In the genomic region with DNA sequence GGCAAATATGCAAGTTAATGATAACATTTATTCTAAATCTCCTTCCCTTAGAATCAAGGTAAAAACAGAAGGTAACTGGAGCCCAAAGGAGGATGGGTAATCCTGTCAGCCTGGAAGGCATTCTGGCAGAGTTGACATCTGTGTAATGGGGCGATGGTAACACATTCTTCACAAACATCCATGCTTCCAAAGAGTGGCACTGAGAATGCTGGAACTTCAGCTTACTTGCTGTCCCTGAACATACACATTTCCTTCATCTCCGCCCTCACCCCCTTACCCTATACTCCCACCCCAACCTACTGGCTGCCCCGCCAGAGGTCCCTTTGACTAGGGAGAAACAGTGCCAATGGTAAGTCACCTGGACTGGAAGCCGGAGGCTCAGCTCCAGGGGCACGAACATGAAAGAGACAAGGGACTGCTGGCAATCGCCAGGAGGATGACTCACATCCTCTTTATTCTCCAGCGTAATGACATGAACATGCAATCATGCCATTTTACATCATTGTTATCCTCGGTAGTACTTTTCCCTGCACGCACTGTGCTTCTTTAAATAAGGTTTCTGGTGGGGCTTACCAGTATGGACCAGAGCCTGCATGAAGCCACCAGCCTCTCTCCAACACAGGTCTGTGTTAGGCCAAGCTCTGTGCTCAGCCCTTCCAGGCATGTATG, we compare ENCODE assay signal across 9 cellular contexts.
DNase-seq lines count a peak whose midpoint lies in the region; ATAC-seq, FAIRE-seq and TF ChIP-seq lines count a peak whose summit lies in the region.
"Had no signal": no experiment of that assay in that cellular context is flagged by ENCODE, and none has a peak within 500 bp of the region (broad histone marks: within the 10 kb centered on the region; RNA-seq: fewer than 3 reads in every experiment).

No MANE protein-coding gene starts in this region.

- H2AFZ ChIP-seq in GM23338 = 0 out of 2 replicates have a peak overlapping the region, but pooled peaks have one; percentile 45

- H3K27me3 ChIP-seq in GM23338 (ENCODE audit: insufficient read depth) (no peaks in the 10 kb centered on the region), small intestine (ENCODE audit: control insufficient read depth in 2 of 2, insufficient read depth in 2 of 2, low read length in 2 of 2) (no peaks in the 10 kb centered on the region)

- CTCF ChIA-PET in activated CD4-positive, alpha-beta memory T cell treated with anti-CD3 and anti-CD28 coated beads, Interleukin-2, amount 10 ng/mL, durations not matched to agents 7 days and 5 days (lab: Charles Lee) = no interaction called here

- no peaks in the 10 kb centered on the region; the same call in 2 of the 3 replicates for H3K36me3 Mint-ChIP-seq in GM23338 (ENCODE audit: low read depth)
- H3K36me3 Mint-ChIP-seq in natural killer cell treated with Interleukin-12 subunit alpha and Interleukin-12 subunit beta and Interleukin-15 and Interleukin-18, amount 100 ng/mL, for 72 hours = no peaks in the 10 kb centered on the region
- H3K36me3 Mint-ChIP-seq in activated CD4-positive, alpha-beta memory T cell treated with anti-CD3 and anti-CD28 coated beads, Interleukin-2, amount 10 ng/mL, durations not matched to agents 7 days and 5 days (ENCODE audit: low read depth) = no peaks in the 10 kb centered on the region

- peaks cover 4% of the 10 kb centered on the region for H3K27me3 Mint-ChIP-seq in GM23338 (ENCODE audit: insufficient read depth, low read depth, poor library complexity)
- no peaks in the 10 kb centered on the region for H3K27me3 Mint-ChIP-seq in natural killer cell treated with Interleukin-12 subunit alpha and Interleukin-12 subunit beta and Interleukin-15 and Interleukin-18, amount 100 ng/mL, for 72 hours
- no peaks in the 10 kb centered on the region for H3K27me3 Mint-ChIP-seq in activated CD4-positive, alpha-beta memory T cell treated with anti-CD3 and anti-CD28 coated beads, Interleukin-2, amount 10 ng/mL, durations not matched to agents 7 days and 5 days

- H3K4me3 ChIP-seq in GM23338 (no peak overlapping the region), choroid plexus epithelial cell (ENCODE audit: low read depth, low read length) (no peak overlapping the region), small intestine (ENCODE audit: low read depth in 1 of 2, low read length in 2 of 2) (no peak overlapping the region)

- peaks cover 19% of the 10 kb centered on the region for H3K4me1 Mint-ChIP-seq in GM23338
- H3K4me1 Mint-ChIP-seq in natural killer cell treated with Interleukin-12 subunit alpha and Interleukin-12 subunit beta and Interleukin-15 and Interleukin-18, amount 100 ng/mL, for 72 hours (ENCODE audit: low read depth in 2 of 2) = no peaks in the 10 kb centered on the region
- no peaks in the 10 kb centered on the region for H3K4me1 Mint-ChIP-seq in activated CD4-positive, alpha-beta memory T cell treated with anti-CD3 and anti-CD28 coated beads, Interleukin-2, amount 10 ng/mL, durations not matched to agents 7 days and 5 days

- H3K4me1 ChIP-seq in GM23338 (ENCODE audit: insufficient read depth) (peaks cover 19% of the 10 kb centered on the region), small intestine (ENCODE audit: control insufficient read depth in 2 of 2, insufficient read depth in 1 of 2, low read depth in 1 of 2, low read length in 1 of 2) (no peaks in the 10 kb centered on the region)

- no peaks in the 10 kb centered on the region for H3K9me2 ChIP-seq in GM23338 (ENCODE audit: insufficient read depth)

- H3K4me3 Mint-ChIP-seq in GM23338 = no peak overlapping the region
- no peak overlapping the region for H3K4me3 Mint-ChIP-seq in natural killer cell treated with Interleukin-12 subunit alpha and Interleukin-12 subunit beta and Interleukin-15 and Interleukin-18, amount 100 ng/mL, for 72 hours
- no peak overlapping the region for H3K4me3 Mint-ChIP-seq in activated CD4-positive, alpha-beta memory T cell treated with anti-CD3 and anti-CD28 coated beads, Interleukin-2, amount 10 ng/mL, durations not matched to agents 7 days and 5 days

- H3K9me3 Mint-ChIP-seq in GM23338 = no peaks in the 10 kb centered on the region
- peaks cover 2% of the 10 kb centered on the region for H3K9me3 Mint-ChIP-seq in natural killer cell treated with Interleukin-12 subunit alpha and Interleukin-12 subunit beta and Interleukin-15 and Interleukin-18, amount 100 ng/mL, for 72 hours
- H3K9me3 Mint-ChIP-seq in activated CD4-positive, alpha-beta memory T cell treated with anti-CD3 and anti-CD28 coated beads, Interleukin-2, amount 10 ng/mL, durations not matched to agents 7 days and 5 days = peaks cover 3% of the 10 kb centered on the region

- ATAC-seq in GM23338 = no peak
- ATAC-seq in natural killer cell treated with Interleukin-12 subunit alpha and Interleukin-12 subunit beta and Interleukin-15 and Interleukin-18, amount 100 ng/mL, for 72 hours = no peak
- ATAC-seq in Right ventricle myocardium inferior = no peak

- H3K36me3 ChIP-seq in GM23338 (ENCODE audit: insufficient read depth) (no peaks in the 10 kb centered on the region), small intestine (ENCODE audit: control insufficient read depth in 2 of 2, insufficient read depth in 2 of 2, low read length in 2 of 2) (no peaks in the 10 kb centered on the region)

- H4K20me1 ChIP-seq in GM23338 (replicated peaks; ENCODE audit: insufficient read depth) = no peaks in the 10 kb centered on the region

- no peak for FAIRE-seq in small intestine (lab: Jason Lieb, UNC)

- no peak for DNase-seq in GM23338 (ENCODE audit: low spot score)
- DNase-seq in NCI-H226 = peak; percentile 51
- DNase-seq in choroid plexus epithelial cell (ENCODE audit: low read depth) = peak; percentile 82
- peak; percentile 56 for DNase-seq in small intestine
- no peak for DNase-seq in natural killer cell treated with Interleukin-12 subunit alpha and Interleukin-12 subunit beta and Interleukin-15 and Interleukin-18, amount 100 ng/mL, for 72 hours (ENCODE audit: low spot score)
- DNase-seq in Right ventricle myocardium inferior (ENCODE audit: missing footprints) = no peak
- no peak for DNase-seq in activated CD4-positive, alpha-beta memory T cell treated with anti-CD3 and anti-CD28 coated beads, Interleukin-2, amount 10 ng/mL, durations not matched to agents 7 days and 5 days
- DNase-seq: activated CD4-positive, alpha-beta T cell treated with anti-CD3 and anti-CD28 coated beads, Interleukin-2, amount 50 U/mL, for 4 hours; glutamatergic neuron had no signal

- intact Hi-C loops in Right ventricle myocardium inferior (cut with DNase I) = no loop called here

- no peaks in the 10 kb centered on the region for H3K9me3 ChIP-seq in small intestine (ENCODE audit: control insufficient read depth, low read depth)

- H3F3A ChIP-seq in GM23338 (replicated peaks; ENCODE audit: low read depth) = no peaks in the 10 kb centered on the region

- no peak for TF ChIP-seq CTCF in GM23338 (conservative IDR thresholded peaks at IDR 0.05; ENCODE audit: low read depth in 2 of 2)
- no peak for TF ChIP-seq CTCF in choroid plexus epithelial cell (conservative IDR thresholded peaks at IDR 0.05; ENCODE audit: low read depth, low read length)

- no peak overlapping the region for H3K27ac Mint-ChIP-seq in GM23338
- H3K27ac Mint-ChIP-seq in natural killer cell treated with Interleukin-12 subunit alpha and Interleukin-12 subunit beta and Interleukin-15 and Interleukin-18, amount 100 ng/mL, for 72 hours = no peak overlapping the region
- H3K27ac Mint-ChIP-seq in activated CD4-positive, alpha-beta memory T cell treated with anti-CD3 and anti-CD28 coated beads, Interleukin-2, amount 10 ng/mL, durations not matched to agents 7 days and 5 days = no peak overlapping the region

- WGBS in small intestine, 3 donors = 40 to 69% (median 65%) methylated on average over 9 of the region's 9 CpGs

- H3K27ac ChIP-seq in GM23338 (ENCODE audit: low read depth) (no peak overlapping the region), small intestine (ENCODE audit: low read depth in 1 of 2, low read length in 1 of 2) (peak overlapping the region in 1 of 2 donors; percentile 61)

- no peak overlapping the region for H3K4me2 ChIP-seq in GM23338

- no peaks in the 10 kb centered on the region for H3K79me2 ChIP-seq in GM23338 (replicated peaks; ENCODE audit: insufficient read depth)

- POLR2A ChIA-PET in activated CD4-positive, alpha-beta memory T cell treated with anti-CD3 and anti-CD28 coated beads, Interleukin-2, amount 10 ng/mL, durations not matched to agents 7 days and 5 days (lab: Charles Lee) = no interaction called here

TF ChIP-seq in GM23338, 12 proteins besides CTCF, POLR2A, EP300 and RAD21 (continues in another document):
- TF ChIP-seq STAT1 (IDR thresholded peaks at IDR 0.05; ENCODE audit: unreplicated experiment) (no peak), EZH2 (IDR thresholded peaks at IDR 0.05; ENCODE audit: low read depth, unreplicated experiment) (no peak), POLR2AphosphoS5 (IDR thresholded peaks at IDR 0.05; ENCODE audit: low read depth) (no peak), EZH2phosphoT487 (IDR thresholded peaks at IDR 0.05; ENCODE audit: unreplicated experiment) (no peak)
- TF ChIP-seq, protein P1, sequence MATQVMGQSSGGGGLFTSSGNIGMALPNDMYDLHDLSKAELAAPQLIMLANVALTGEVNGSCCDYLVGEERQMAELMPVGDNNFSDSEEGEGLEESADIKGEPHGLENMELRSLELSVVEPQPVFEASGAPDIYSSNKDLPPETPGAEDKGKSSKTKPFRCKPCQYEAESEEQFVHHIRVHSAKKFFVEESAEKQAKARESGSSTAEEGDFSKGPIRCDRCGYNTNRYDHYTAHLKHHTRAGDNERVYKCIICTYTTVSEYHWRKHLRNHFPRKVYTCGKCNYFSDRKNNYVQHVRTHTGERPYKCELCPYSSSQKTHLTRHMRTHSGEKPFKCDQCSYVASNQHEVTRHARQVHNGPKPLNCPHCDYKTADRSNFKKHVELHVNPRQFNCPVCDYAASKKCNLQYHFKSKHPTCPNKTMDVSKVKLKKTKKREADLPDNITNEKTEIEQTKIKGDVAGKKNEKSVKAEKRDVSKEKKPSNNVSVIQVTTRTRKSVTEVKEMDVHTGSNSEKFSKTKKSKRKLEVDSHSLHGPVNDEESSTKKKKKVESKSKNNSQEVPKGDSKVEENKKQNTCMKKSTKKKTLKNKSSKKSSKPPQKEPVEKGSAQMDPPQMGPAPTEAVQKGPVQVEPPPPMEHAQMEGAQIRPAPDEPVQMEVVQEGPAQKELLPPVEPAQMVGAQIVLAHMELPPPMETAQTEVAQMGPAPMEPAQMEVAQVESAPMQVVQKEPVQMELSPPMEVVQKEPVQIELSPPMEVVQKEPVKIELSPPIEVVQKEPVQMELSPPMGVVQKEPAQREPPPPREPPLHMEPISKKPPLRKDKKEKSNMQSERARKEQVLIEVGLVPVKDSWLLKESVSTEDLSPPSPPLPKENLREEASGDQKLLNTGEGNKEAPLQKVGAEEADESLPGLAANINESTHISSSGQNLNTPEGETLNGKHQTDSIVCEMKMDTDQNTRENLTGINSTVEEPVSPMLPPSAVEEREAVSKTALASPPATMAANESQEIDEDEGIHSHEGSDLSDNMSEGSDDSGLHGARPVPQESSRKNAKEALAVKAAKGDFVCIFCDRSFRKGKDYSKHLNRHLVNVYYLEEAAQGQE (IDR thresholded peaks at IDR 0.05; ENCODE audit: unreplicated experiment) = no peak

Comparison
In these comparisons a context has a peak if more than half of its experiments do, and no peak if none do; other contexts are left out.
1. DNase-seq: peak in NCI-H226 (single experiment), choroid plexus epithelial cell (single experiment) and small intestine (single experiment); none in GM23338 (single experiment), natural killer cell treated with Interleukin-12 subunit alpha and Interleukin-12 subunit beta and Interleukin-15 and Interleukin-18, amount 100 ng/mL, for 72 hours (single experiment), Right ventricle myocardium inferior (single experiment) and activated CD4-positive, alpha-beta memory T cell treated with anti-CD3 and anti-CD28 coated beads, Interleukin-2, amount 10 ng/mL, durations not matched to agents 7 days and 5 days (single experiment).